ENCODE assay signal across 20 cellular contexts in the genomic region with DNA sequence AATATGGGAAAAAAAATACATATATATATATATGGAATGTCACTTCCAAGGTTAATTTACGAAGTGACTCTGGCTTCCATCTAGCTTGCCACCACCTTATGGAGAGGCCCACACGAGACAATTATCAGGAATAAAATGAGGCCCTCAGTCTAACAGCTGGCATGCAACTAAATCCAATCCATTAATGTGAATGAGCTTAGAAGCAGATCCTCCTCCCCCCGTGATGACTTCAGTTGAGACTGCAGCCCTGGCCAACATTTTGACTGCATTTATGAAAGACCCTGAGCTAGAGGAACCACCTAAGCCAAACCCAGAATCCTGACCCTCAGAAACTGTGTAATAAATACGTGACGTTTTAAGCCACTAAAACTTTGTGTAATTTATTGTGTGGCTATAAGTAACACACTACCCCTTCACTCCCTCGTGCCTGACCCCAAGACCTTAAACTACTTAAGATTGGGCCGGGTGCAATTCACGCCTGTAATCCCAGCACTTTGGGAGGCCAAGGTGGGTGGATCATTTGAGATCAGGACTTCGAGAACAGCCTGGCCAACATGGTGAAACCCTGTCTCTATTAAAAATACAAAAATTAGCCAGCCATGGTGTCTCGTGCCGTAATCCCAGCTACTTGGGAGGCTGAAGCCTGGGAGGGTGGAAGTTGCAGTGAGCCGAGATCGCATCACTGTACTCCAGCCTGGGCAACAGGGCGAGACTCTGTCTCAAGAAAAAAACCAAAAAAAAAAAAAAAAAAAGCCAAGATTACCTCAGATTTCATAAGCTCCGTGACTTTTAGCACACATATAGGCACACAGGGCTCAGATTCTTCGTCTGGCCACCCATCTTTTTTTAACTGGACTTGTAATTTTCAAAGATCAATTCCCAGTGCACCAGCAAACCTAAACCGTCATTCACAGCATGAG.
A peak's percentile ranks its signal among the peaks of the same experiment; 100 is the strongest.
DNase-seq lines count a peak whose midpoint lies in the region; ATAC-seq and TF ChIP-seq lines count a peak whose summit lies in the region.
"Had no signal": no experiment of that assay in that cellular context is flagged by ENCODE, and none has a peak within 500 bp of the region (broad histone marks: within the 10 kb centered on the region; RNA-seq: fewer than 3 reads in every experiment).

No MANE protein-coding gene starts in this region.

- no peaks in the 10 kb centered on the region for H3K4me1 Mint-ChIP-seq in activated CD4-positive, alpha-beta T cell treated with anti-CD3 and anti-CD28 coated beads, Interleukin-2, amount 10 ng/mL, durations not matched to agents 24 days and 14 days
- H3K4me1 Mint-ChIP-seq: CD14-positive monocyte had no signal

- H3K27ac ChIP-seq in coronary artery = peak overlapping the region; percentile 55 to 75
- peak overlapping the region; percentile 69 to 71 for H3K27ac ChIP-seq in thoracic aorta
- H3K27ac ChIP-seq: 22Rv1 had no signal

- intact Hi-C loops in activated CD4-positive, alpha-beta T cell treated with anti-CD3 and anti-CD28 coated beads, Interleukin-2, amount 10 ng/mL, durations not matched to agents 24 days and 14 days (cut with micrococcal nuclease) = no loop called here

- peaks cover 26% of the 10 kb centered on the region for H3K27me3 Mint-ChIP-seq in activated CD4-positive, alpha-beta T cell treated with anti-CD3 and anti-CD28 coated beads, Interleukin-2, amount 10 ng/mL, durations not matched to agents 24 days and 14 days

- no peaks in the 10 kb centered on the region for H3K9me3 Mint-ChIP-seq in activated CD4-positive, alpha-beta T cell treated with anti-CD3 and anti-CD28 coated beads, Interleukin-2, amount 10 ng/mL, durations not matched to agents 24 days and 14 days
- H3K9me3 Mint-ChIP-seq: CD14-positive monocyte; effector memory CD8-positive, alpha-beta T cell; memory B cell had no signal

- no peak for TF ChIP-seq CTCF in coronary artery (IDR thresholded peaks at IDR 0.05)
- no peak for TF ChIP-seq CTCF in thoracic aorta (IDR thresholded peaks at IDR 0.05)

- H3K36me3 Mint-ChIP-seq in activated CD4-positive, alpha-beta T cell treated with anti-CD3 and anti-CD28 coated beads, Interleukin-2, amount 10 ng/mL, durations not matched to agents 24 days and 14 days (ENCODE audit: low read depth) = no peaks in the 10 kb centered on the region
- H3K36me3 Mint-ChIP-seq: CD14-positive monocyte had no signal

- DNase-seq in NCI-H1092 treated with DMSO at 0.1 percent for 48 hours (lab: John Stamatoyannopoulos, UW) (peak; percentile 23), NCI-H1092 (lab: John Stamatoyannopoulos, UW) (no peak), coronary artery (ENCODE audit: low spot score) (no peak), myocyte (ENCODE audit: low read depth) (peak; percentile 31), thoracic aorta (ENCODE audit: low spot score) (no peak), pons (ENCODE audit: low spot score) (no peak)
- DNase-seq in activated CD4-positive, alpha-beta T cell treated with anti-CD3 and anti-CD28 coated beads, Interleukin-2, amount 10 ng/mL, durations not matched to agents 24 days and 14 days = no peak
- DNase-seq: activated CD4-positive, alpha-beta T cell treated with anti-CD3 and anti-CD28 coated beads for 48 hours; central memory CD4-positive, alpha-beta T cell; effector memory CD8-positive, alpha-beta T cell; foreskin fibroblast; H7; NK-92 treated with Interleukin-12 subunit alpha and Interleukin-12 subunit beta, amount 100 ng/mL, for 24 hours; substantia nigra had no signal

- H3K36me3 ChIP-seq in thoracic aorta = no peaks in the 10 kb centered on the region

- H3K4me3 ChIP-seq in coronary artery (peak overlapping the region; percentile 44), thoracic aorta (peak overlapping the region; percentile 52)
- H3K4me3 ChIP-seq: K562 had no signal

- no peak overlapping the region for H3K27ac Mint-ChIP-seq in activated CD4-positive, alpha-beta T cell treated with anti-CD3 and anti-CD28 coated beads, Interleukin-2, amount 10 ng/mL, durations not matched to agents 24 days and 14 days
- H3K27ac Mint-ChIP-seq: activated naive CD8-positive, alpha-beta T cell; CD14-positive monocyte; effector memory CD8-positive, alpha-beta T cell; memory B cell had no signal

- no peaks in the 10 kb centered on the region for H3K9me3 ChIP-seq in thoracic aorta

- no peaks in the 10 kb centered on the region for H3K27me3 ChIP-seq in thoracic aorta (replicated peaks; ENCODE audit: insufficient read depth)

- ATAC-seq in thoracic aorta (ENCODE audit: insufficient number of reproducible peaks, low FRiP score, low read depth) (no peak), HG03521 (IDR thresholded peaks at IDR 0.05; ENCODE audit: unreplicated experiment) (no peak)
- ATAC-seq: effector memory CD8-positive, alpha-beta T cell; K562 had no signal

- H3K4me1 ChIP-seq in thoracic aorta (ENCODE audit: control insufficient read depth in 1 of 2, low read depth in 2 of 2) = peaks cover 34 to 69% of the 10 kb centered on the region in 2 donors

- H3K4me3 Mint-ChIP-seq in activated CD4-positive, alpha-beta T cell treated with anti-CD3 and anti-CD28 coated beads, Interleukin-2, amount 10 ng/mL, durations not matched to agents 24 days and 14 days = no peak overlapping the region
- H3K4me3 Mint-ChIP-seq: activated naive CD8-positive, alpha-beta T cell; CD14-positive monocyte; effector memory CD8-positive, alpha-beta T cell; memory B cell had no signal

Comparison
In these comparisons a context has a peak if more than half of its experiments do, and no peak if none do; other contexts are left out.
1. DNase-seq: peak in NCI-H1092 treated with DMSO at 0.1 percent for 48 hours (single experiment) and myocyte (single experiment); none in NCI-H1092 (single experiment), coronary artery (single experiment), thoracic aorta (single experiment), pons (single experiment) and activated CD4-positive, alpha-beta T cell treated with anti-CD3 and anti-CD28 coated beads, Interleukin-2, amount 10 ng/mL, durations not matched to agents 24 days and 14 days (single experiment).